ENCODE assay signal across 16 cellular contexts in the genomic region with DNA sequence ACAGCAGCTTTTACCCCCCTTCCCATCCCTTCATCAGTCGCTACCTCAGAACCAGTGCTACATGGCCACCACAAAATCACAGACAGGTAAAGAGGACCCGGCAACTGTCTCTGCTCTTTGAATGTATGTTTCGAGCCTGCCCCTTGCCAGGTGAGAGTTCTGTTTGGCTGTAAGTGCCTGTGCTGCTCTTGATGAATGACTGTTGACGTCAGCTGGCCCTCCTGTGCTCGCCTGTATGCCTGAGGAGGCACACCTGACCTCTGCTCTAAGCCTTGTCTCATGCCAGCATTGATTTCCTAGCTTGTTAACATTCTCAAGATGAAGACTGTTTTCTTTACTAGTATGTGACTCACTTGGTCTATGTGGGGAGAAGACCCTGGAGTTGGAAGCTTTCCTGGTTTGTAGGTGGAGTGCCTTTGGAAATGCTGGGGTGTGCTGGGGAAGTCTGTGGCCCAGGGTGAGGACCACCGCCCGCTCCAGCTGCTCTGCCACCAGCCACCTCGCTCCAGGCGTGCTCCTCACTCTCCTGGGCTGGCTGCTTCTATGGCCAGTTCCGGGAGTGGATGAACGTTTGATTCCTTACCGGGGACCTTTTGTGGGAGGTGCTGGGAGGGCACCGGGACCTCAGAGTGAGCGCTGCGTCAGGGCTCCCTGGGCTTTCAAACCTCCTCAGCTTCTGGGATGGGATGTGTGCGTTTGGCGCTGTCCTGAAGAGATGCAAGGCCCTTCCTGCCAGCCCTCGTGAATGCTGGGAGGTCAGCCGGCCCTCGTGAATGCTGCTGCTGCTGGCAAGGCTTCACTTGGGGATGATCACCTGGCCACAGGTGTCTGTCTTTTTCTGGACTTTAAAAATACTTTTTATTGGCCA.
"Had no signal": no experiment of that assay in that cellular context is flagged by ENCODE, and none has a peak within 500 bp of the region (broad histone marks: within the 10 kb centered on the region; RNA-seq: fewer than 3 reads in every experiment).

No MANE protein-coding gene starts in this region.

- FAIRE-seq: frontal cortex had no signal

- H3K27ac ChIP-seq: brain microvascular endothelial cell, epithelial cell of prostate, vagina had no signal

- H3K4me3 Mint-ChIP-seq: activated CD4-positive, alpha-beta memory T cell treated with anti-CD3 and anti-CD28 coated beads, Interleukin-2, amount 10 ng/mL, durations not matched to agents 7 days and 5 days; activated naive CD8-positive, alpha-beta T cell treated with anti-CD3 and anti-CD28 coated beads for 36 hours; activated T-cell treated with anti-CD3 and anti-CD28 coated beads, Interleukin-2, amount 50 U/mL, for 24 hours; dendritic cell treated with granulocyte-macrophage colony-stimulating factor and Interleukin-4, amounts not matched to agents 40 ng/mL and 50 ng/mL, for 4 days; naive thymus-derived CD8-positive, alpha-beta T cell had no signal

- H3K9me3 ChIP-seq: vagina had no signal

- DNase-seq: activated CD4-positive, alpha-beta memory T cell treated with anti-CD3 and anti-CD28 coated beads, Interleukin-2, amount 10 ng/mL, durations not matched to agents 7 days and 5 days; activated CD4-positive, alpha-beta T cell treated with anti-CD3 and anti-CD28 coated beads for 1 hour; activated gamma-delta T cell; activated naive CD8-positive, alpha-beta T cell treated with anti-CD3 and anti-CD28 coated beads for 36 hours; activated T-cell treated with anti-CD3 and anti-CD28 coated beads, Interleukin-2, amount 50 U/mL, for 24 hours; brain microvascular endothelial cell; effector memory CD4-positive, alpha-beta T cell; naive thymus-derived CD8-positive, alpha-beta T cell; occipital lobe; T1000 had no signal

- ATAC-seq: left lobe of liver; naive thymus-derived CD8-positive, alpha-beta T cell; sciatic nerve had no signal

- H3K4me3 ChIP-seq: vagina had no signal

- H3K27ac Mint-ChIP-seq: activated CD4-positive, alpha-beta memory T cell treated with anti-CD3 and anti-CD28 coated beads, Interleukin-2, amount 10 ng/mL, durations not matched to agents 7 days and 5 days; activated naive CD8-positive, alpha-beta T cell treated with anti-CD3 and anti-CD28 coated beads for 36 hours; dendritic cell treated with granulocyte-macrophage colony-stimulating factor and Interleukin-4, amounts not matched to agents 40 ng/mL and 50 ng/mL, for 4 days had no signal

- H3K27me3 Mint-ChIP-seq: activated CD4-positive, alpha-beta memory T cell treated with anti-CD3 and anti-CD28 coated beads, Interleukin-2, amount 10 ng/mL, durations not matched to agents 7 days and 5 days; activated naive CD8-positive, alpha-beta T cell treated with anti-CD3 and anti-CD28 coated beads for 36 hours; activated T-cell treated with anti-CD3 and anti-CD28 coated beads, Interleukin-2, amount 50 U/mL, for 24 hours; dendritic cell treated with granulocyte-macrophage colony-stimulating factor and Interleukin-4, amounts not matched to agents 40 ng/mL and 50 ng/mL, for 4 days; naive thymus-derived CD8-positive, alpha-beta T cell had no signal

- H3K27me3 ChIP-seq: brain microvascular endothelial cell, vagina had no signal
